Comparison of ENCODE assay signal across 11 cellular contexts in the genomic region with DNA sequence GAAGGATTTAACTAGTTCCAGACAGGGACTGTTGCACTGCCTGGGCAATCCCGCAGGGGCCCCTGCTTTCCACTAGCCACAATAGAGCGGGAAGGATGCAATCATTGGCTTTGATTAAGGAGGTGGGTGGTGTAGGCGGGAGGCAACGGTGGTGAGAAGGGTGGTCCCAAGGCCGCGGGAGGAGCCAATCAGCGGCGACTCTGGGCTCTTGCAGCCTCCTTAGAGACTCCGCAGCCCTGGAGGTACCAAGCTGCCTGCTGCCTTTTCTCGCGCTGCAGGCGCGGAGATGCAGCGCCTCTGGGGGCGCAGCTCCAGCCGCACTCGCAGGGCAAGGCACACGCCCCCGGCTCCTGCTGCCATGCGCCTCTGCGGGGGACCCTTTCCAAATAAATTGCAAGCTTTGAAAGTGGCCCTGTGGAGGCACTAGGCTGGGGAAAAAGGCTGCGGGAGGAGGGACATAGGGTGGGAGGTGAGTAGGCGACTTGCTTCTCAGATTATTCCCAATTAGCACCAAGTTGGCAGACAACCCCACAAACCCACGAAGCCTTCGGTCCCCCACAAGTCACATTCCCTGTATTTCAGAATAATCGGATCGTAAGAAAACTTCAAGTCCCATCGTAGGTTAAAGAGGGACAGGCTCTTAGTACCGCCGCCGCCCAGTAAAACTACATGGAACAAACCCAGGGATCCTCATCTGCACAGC. TPM values are rescaled to one million over a fixed set of nuclear protein-coding genes. Genes with fewer than 3 reads are reported as not detected.
DNase-seq lines count a peak whose midpoint lies in the region; ATAC-seq and TF ChIP-seq lines count a peak whose summit lies in the region.
"Had no signal": no experiment of that assay in that cellular context is flagged by ENCODE, and none has a peak within 500 bp of the region (broad histone marks: within the 10 kb centered on the region; RNA-seq: fewer than 3 reads in every experiment).

No MANE protein-coding gene starts in this region.

- peak overlapping the region in 3 of 4 donors; percentile 47 to 61 (median 53) for H3K4me3 ChIP-seq in esophagus muscularis mucosa
- H3K4me3 ChIP-seq in sigmoid colon: peak overlapping the region in 3 of 4 donors; percentile 40 to 62 (median 55)
- H3K4me3 ChIP-seq: SK-N-MC had no signal

- peaks cover 15% of the 10 kb centered on the region for H3K4me1 Mint-ChIP-seq in activated CD4-positive, alpha-beta T cell treated with anti-CD3 and anti-CD28 coated beads, Interleukin-2, amount 10 ng/mL, durations not matched to agents 24 days and 14 days

- H3K9me3 ChIP-seq in esophagus muscularis mucosa: no peaks in the 10 kb centered on the region
- no peaks in the 10 kb centered on the region for H3K9me3 ChIP-seq in sigmoid colon

- intact Hi-C loops in activated CD4-positive, alpha-beta T cell treated with anti-CD3 and anti-CD28 coated beads, Interleukin-2, amount 10 ng/mL, durations not matched to agents 24 days and 14 days (cut with micrococcal nuclease): no loop called here
- intact Hi-C loops in esophagus muscularis mucosa (cut with DNase I) (no loop called here), sigmoid colon (cut with DNase I) (loop anchor here (5.0 kb wide), 1 partner anchor 88 kb away; no protein-coding TSS in a partner anchor)

- WGBS in esophagus muscularis mucosa: 5% methylated on average over 27 of the region's 31 CpGs
- WGBS in sigmoid colon, 2 donors: 2 to 6% methylated on average over 31 of the region's 31 CpGs

- no peak for ATAC-seq in GM21381 (IDR thresholded peaks at IDR 0.05; ENCODE audit: unreplicated experiment)
- no peak for ATAC-seq in HG03521 (IDR thresholded peaks at IDR 0.05; ENCODE audit: unreplicated experiment)
- no peak for ATAC-seq in HG02970 (IDR thresholded peaks at IDR 0.05; ENCODE audit: low FRiP score, unreplicated experiment)

- H3K4me1 ChIP-seq in esophagus muscularis mucosa: peaks cover 22 to 31% (median 30%) of the 10 kb centered on the region in 4 donors
- H3K4me1 ChIP-seq in sigmoid colon: peaks cover 0 to 32% (median 29%) of the 10 kb centered on the region in 4 donors

- peak; percentile 54 for DNase-seq in activated CD4-positive, alpha-beta T cell treated with anti-CD3 and anti-CD28 coated beads, Interleukin-2, amount 10 ng/mL, durations not matched to agents 24 days and 14 days
- DNase-seq in activated CD4-positive, alpha-beta T cell treated with anti-CD3 and anti-CD28 coated beads for 4 hours: no peak
- DNase-seq in NCI-H69 (lab: John Stamatoyannopoulos, UW): peak; percentile 99
- peak; percentile 68 for DNase-seq in esophagus muscularis mucosa (ENCODE audit: extremely low spot score)
- peak; percentile 60 for DNase-seq in sigmoid colon

- H3K27me3 ChIP-seq in esophagus muscularis mucosa: peaks cover 0 to 90% (median 37%) of the 10 kb centered on the region in 4 donors
- H3K27me3 ChIP-seq in sigmoid colon: peaks cover 10 to 48% (median 26%) of the 10 kb centered on the region in 3 donors

- H3K36me3 ChIP-seq in esophagus muscularis mucosa (no peaks in the 10 kb centered on the region), sigmoid colon (no peaks in the 10 kb centered on the region)

- TF ChIP-seq EP300 in esophagus muscularis mucosa (IDR thresholded peaks at IDR 0.05): no peak
- TF ChIP-seq EP300 in sigmoid colon (IDR thresholded peaks at IDR 0.05): no peak

- TF ChIP-seq CTCF in esophagus muscularis mucosa (IDR thresholded peaks at IDR 0.05) (no peak), sigmoid colon (IDR thresholded peaks at IDR 0.05) (no peak)

- peak overlapping the region; percentile 76 for H3K4me3 Mint-ChIP-seq in activated CD4-positive, alpha-beta T cell treated with anti-CD3 and anti-CD28 coated beads, Interleukin-2, amount 10 ng/mL, durations not matched to agents 24 days and 14 days

- no peaks in the 10 kb centered on the region for H3K36me3 Mint-ChIP-seq in activated CD4-positive, alpha-beta T cell treated with anti-CD3 and anti-CD28 coated beads, Interleukin-2, amount 10 ng/mL, durations not matched to agents 24 days and 14 days (ENCODE audit: low read depth)

- H3K27me3 Mint-ChIP-seq in activated CD4-positive, alpha-beta T cell treated with anti-CD3 and anti-CD28 coated beads, Interleukin-2, amount 10 ng/mL, durations not matched to agents 24 days and 14 days: peaks cover 46% of the 10 kb centered on the region

- H3K27ac Mint-ChIP-seq in activated CD4-positive, alpha-beta T cell treated with anti-CD3 and anti-CD28 coated beads, Interleukin-2, amount 10 ng/mL, durations not matched to agents 24 days and 14 days: no peak overlapping the region

- H3K27ac ChIP-seq in esophagus muscularis mucosa (replicated peaks in 1 of 4) (no peak overlapping the region), sigmoid colon (peak overlapping the region in 2 of 4 donors; percentile 52 to 59)
- H3K27ac ChIP-seq: SK-N-MC had no signal

- no peaks in the 10 kb centered on the region for H3K9me3 Mint-ChIP-seq in activated CD4-positive, alpha-beta T cell treated with anti-CD3 and anti-CD28 coated beads, Interleukin-2, amount 10 ng/mL, durations not matched to agents 24 days and 14 days

- TF ChIP-seq POLR2A in esophagus muscularis mucosa (IDR thresholded peaks at IDR 0.05; ENCODE audit: low read depth): no peak
- TF ChIP-seq POLR2A in sigmoid colon (IDR thresholded peaks at IDR 0.05): no peak

RNA-seq across cellular contexts. Expression of a gene that starts 0.9 kb away (rescaled TPM):
- total RNA-seq in activated CD4-positive, alpha-beta T cell treated with anti-CD3 and anti-CD28 coated beads, Interleukin-2, amount 10 ng/mL, durations not matched to agents 24 days and 14 days: not detected in 2 replicates
- total RNA-seq in esophagus muscularis mucosa (under 1 TPM in 2 of 4 donors, not detected in 2; 0.17 to 0.71 TPM), sigmoid colon (1 to 10 TPM; 1.4 to 3.8 (median 2.9) TPM)
- polyA plus RNA-seq in sigmoid colon: under 1 TPM in 1 of 3 donors, not detected in 2; 0.07 TPM
- total RNA-seq: lung microvascular endothelial cell had no signal
- polyA plus RNA-seq: BJ had no signal

Comparison
In these comparisons a context has a peak if more than half of its experiments do, and no peak if none do; other contexts are left out.
1. DNase-seq: peak in activated CD4-positive, alpha-beta T cell treated with anti-CD3 and anti-CD28 coated beads, Interleukin-2, amount 10 ng/mL, durations not matched to agents 24 days and 14 days (single experiment), NCI-H69 (single experiment), esophagus muscularis mucosa (single experiment) and sigmoid colon (single experiment); none in activated CD4-positive, alpha-beta T cell treated with anti-CD3 and anti-CD28 coated beads for 4 hours (0 of 2).